Comparison of ENCODE assay signal across 1 cellular context in the genomic region with DNA sequence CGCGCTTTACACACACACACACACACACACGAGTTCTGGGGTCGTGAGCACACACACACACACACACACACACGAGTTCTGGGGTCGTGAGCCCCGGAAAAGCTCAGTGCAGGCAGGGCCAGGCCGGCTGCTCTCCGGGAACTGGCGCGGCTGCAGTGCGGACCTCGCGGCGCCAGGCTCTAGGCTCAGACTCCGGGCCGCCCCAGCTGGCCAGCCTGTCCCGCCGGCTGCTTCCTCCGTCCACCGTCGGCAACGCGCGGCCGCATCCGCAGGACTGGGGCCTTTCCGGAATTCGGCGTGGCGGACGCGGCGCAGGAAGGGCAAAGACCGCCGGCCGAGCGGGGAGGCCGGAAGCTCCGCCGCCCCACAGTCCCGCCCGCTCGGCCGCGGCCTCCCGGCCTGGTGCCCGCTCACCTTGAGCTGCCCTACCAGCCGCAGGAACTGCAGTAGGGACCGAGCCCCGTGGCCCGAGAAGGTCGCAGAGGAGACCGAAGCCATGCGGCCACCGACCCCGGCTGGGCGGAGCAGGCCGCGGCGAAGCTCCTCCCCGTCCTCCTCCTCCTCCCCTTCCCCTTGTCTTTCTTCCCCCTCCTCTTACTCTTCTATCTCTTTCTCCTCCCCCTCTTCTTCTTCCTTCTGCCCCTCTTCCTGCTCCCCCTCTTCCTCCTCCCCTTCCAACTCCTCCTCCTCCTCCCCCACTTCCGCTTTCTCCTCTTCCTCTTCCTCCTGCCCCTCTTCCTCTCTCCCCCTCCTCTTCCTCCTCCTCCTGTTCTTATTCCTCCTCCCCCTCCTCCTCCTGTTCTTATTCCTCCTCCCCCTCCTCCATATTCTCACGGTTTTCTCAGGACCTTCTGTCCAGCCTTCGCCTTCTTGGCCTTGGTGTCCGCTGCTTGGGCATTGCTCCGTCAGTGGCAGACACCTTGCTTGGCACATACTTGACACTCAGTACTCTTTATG.
A peak's percentile ranks its signal among the peaks of the same experiment; 100 is the strongest.
TF ChIP-seq lines count a peak whose summit lies in the region.

A gene with protein sequence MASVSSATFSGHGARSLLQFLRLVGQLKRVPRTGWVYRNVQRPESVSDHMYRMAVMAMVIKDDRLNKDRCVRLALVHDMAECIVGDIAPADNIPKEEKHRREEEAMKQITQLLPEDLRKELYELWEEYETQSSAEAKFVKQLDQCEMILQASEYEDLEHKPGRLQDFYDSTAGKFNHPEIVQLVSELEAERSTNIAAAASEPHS (minus strand): TSS at position 533 of the 957 bp plus-strand sequence. CDS start 35 bp downstream, at position 498.

TF ChIP-seq in K562, 482 proteins besides CTCF, POLR2A, EP300 and RAD21 (continued from another document and continues in another):
- TF ChIP-seq RBM39 (optimal IDR thresholded peaks at IDR 0.05; ENCODE audit: low read depth, low read length) (no peak), ZNF766 (CRISPR knock-in tag; conservative IDR thresholded peaks at IDR 0.05) (0 out of 2 replicates have a peak, but pooled peaks have one; percentile 10), FOXP1 (CRISPR knock-in tag; IDR thresholded peaks at IDR 0.05) (peak; percentile 87; the same call in 1 of the 2 replicates), SMAD3 (CRISPR knock-in tag; conservative IDR thresholded peaks at IDR 0.05) (no peak), FOXJ2 (tag; IDR thresholded peaks at IDR 0.05) (peak; percentile 46; the same call in 1 of the 2 replicates), MAZ (CRISPR knock-in tag; conservative IDR thresholded peaks at IDR 0.05 in 1 of 2, IDR thresholded peaks at IDR 0.05 in 1 of 2) (peak; percentile 77 to 84; a peak in 3 of 4 replicates), KAT7 (CRISPR knock-in tag; IDR thresholded peaks at IDR 0.05; ENCODE audit: borderline replicate concordance) (peak; percentile 72; the same call in 1 of the 2 replicates), NFXL1 (CRISPR knock-in tag; IDR thresholded peaks at IDR 0.05) (no peak), U2AF2 (optimal IDR thresholded peaks at IDR 0.05; ENCODE audit: low read depth, low read length) (no peak), XRCC3 (IDR thresholded peaks at IDR 0.05) (no peak), MCM3 (IDR thresholded peaks at IDR 0.05) (no peak), ZNF347 (CRISPR knock-in tag; IDR thresholded peaks at IDR 0.05; ENCODE audit: low read depth) (no peak), PHF8 (IDR thresholded peaks at IDR 0.05; ENCODE audit: borderline replicate concordance, low read length) (peak; percentile 89), ZNF785 (CRISPR knock-in tag; IDR thresholded peaks at IDR 0.05) (no peak), ELF4 (CRISPR knock-in tag; IDR thresholded peaks at IDR 0.05) (peak; percentile 97), RBFOX2 (IDR thresholded peaks at IDR 0.05; ENCODE audit: low read depth, low read length) (peak; percentile 97), ZNF79 (CRISPR knock-in tag; IDR thresholded peaks at IDR 0.05; ENCODE audit: low read depth) (no peak), POLR2AphosphoS2 (IDR thresholded peaks at IDR 0.05; ENCODE audit: low read length) (0 out of 2 replicates have a peak, but pooled peaks have one; percentile 38), ZSCAN29 (IDR thresholded peaks at IDR 0.05) (no peak), THRAP3 (IDR thresholded peaks at IDR 0.05; ENCODE audit: borderline replicate concordance) (peak; percentile 94; the same call in 1 of the 2 replicates), TOE1 (IDR thresholded peaks at IDR 0.05; ENCODE audit: borderline replicate concordance) (peak; percentile 83), TOE1 (CRISPR knock-in tag; IDR thresholded peaks at IDR 0.05; ENCODE audit: borderline replicate concordance, low read depth) (0 out of 2 replicates have a peak, but pooled peaks have one; percentile 46), LARP7 (IDR thresholded peaks at IDR 0.05) (peak; percentile 99), ZFP36 (IDR thresholded peaks at IDR 0.05; ENCODE audit: low read depth, low read length, partially characterized antibody) (no peak), ZNF77 (CRISPR knock-in tag; IDR thresholded peaks at IDR 0.05) (no peak), NR2F6 (CRISPR knock-in tag; IDR thresholded peaks at IDR 0.05) (no peak), PHF21A (IDR thresholded peaks at IDR 0.05; ENCODE audit: borderline replicate concordance, low read depth) (peak; percentile 78; the same call in 1 of the 2 replicates), ZBTB17 (CRISPR knock-in tag; IDR thresholded peaks at IDR 0.05) (0 out of 2 replicates have a peak, but pooled peaks have one; percentile 59), ZZZ3 (IDR thresholded peaks at IDR 0.05) (no peak), ZNF778 (CRISPR knock-in tag; IDR thresholded peaks at IDR 0.05) (no peak), E2F3 (CRISPR knock-in tag; IDR thresholded peaks at IDR 0.05) (no peak; the same call in 1 of the 2 replicates), KDM1A (IDR thresholded peaks at IDR 0.05) (peak; percentile 45 to 53; a peak in 3 of 4 replicates)
- TF ChIP-seq, protein P1, sequence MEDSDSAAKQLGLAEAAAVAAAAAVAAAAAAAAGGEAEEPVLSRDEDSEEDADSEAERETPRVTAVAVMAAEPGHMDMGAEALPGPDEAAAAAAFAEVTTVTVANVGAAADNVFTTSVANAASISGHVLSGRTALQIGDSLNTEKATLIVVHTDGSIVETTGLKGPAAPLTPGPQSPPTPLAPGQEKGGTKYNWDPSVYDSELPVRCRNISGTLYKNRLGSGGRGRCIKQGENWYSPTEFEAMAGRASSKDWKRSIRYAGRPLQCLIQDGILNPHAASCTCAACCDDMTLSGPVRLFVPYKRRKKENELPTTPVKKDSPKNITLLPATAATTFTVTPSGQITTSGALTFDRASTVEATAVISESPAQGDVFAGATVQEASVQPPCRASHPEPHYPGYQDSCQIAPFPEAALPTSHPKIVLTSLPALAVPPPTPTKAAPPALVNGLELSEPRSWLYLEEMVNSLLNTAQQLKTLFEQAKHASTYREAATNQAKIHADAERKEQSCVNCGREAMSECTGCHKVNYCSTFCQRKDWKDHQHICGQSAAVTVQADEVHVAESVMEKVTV (CRISPR knock-in tag; IDR thresholded peaks at IDR 0.05), result no peak
- TF ChIP-seq, protein P2, sequence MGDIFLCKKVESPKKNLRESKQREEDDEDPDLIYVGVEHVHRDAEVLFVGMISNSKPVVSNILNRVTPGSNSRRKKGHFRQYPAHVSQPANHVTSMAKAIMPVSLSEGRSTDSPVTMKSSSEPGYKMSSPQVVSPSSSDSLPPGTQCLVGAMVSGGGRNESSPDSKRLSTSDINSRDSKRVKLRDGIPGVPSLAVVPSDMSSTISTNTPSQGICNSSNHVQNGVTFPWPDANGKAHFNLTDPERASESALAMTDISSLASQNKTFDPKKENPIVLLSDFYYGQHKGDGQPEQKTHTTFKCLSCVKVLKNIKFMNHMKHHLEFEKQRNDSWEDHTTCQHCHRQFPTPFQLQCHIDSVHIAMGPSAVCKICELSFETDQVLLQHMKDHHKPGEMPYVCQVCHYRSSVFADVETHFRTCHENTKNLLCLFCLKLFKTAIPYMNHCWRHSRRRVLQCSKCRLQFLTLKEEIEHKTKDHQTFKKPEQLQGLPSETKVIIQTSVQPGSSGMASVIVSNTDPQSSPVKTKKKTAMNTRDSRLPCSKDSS (IDR thresholded peaks at IDR 0.05; ENCODE audit: low read depth, partially characterized antibody), result no peak
- TF ChIP-seq, protein P3, sequence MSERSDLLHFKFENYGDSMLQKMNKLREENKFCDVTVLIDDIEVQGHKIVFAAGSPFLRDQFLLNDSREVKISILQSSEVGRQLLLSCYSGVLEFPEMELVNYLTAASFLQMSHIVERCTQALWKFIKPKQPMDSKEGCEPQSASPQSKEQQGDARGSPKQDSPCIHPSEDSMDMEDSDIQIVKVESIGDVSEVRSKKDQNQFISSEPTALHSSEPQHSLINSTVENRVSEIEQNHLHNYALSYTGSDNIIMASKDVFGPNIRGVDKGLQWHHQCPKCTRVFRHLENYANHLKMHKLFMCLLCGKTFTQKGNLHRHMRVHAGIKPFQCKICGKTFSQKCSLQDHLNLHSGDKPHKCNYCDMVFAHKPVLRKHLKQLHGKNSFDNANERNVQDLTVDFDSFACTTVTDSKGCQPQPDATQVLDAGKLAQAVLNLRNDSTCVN (CRISPR knock-in tag; IDR thresholded peaks at IDR 0.05), result peak; percentile 91
- TF ChIP-seq, protein P4, sequence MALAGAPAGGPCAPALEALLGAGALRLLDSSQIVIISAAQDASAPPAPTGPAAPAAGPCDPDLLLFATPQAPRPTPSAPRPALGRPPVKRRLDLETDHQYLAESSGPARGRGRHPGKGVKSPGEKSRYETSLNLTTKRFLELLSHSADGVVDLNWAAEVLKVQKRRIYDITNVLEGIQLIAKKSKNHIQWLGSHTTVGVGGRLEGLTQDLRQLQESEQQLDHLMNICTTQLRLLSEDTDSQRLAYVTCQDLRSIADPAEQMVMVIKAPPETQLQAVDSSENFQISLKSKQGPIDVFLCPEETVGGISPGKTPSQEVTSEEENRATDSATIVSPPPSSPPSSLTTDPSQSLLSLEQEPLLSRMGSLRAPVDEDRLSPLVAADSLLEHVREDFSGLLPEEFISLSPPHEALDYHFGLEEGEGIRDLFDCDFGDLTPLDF (CRISPR knock-in tag; IDR thresholded peaks at IDR 0.05), result peak; percentile 71
- TF ChIP-seq, protein P5, sequence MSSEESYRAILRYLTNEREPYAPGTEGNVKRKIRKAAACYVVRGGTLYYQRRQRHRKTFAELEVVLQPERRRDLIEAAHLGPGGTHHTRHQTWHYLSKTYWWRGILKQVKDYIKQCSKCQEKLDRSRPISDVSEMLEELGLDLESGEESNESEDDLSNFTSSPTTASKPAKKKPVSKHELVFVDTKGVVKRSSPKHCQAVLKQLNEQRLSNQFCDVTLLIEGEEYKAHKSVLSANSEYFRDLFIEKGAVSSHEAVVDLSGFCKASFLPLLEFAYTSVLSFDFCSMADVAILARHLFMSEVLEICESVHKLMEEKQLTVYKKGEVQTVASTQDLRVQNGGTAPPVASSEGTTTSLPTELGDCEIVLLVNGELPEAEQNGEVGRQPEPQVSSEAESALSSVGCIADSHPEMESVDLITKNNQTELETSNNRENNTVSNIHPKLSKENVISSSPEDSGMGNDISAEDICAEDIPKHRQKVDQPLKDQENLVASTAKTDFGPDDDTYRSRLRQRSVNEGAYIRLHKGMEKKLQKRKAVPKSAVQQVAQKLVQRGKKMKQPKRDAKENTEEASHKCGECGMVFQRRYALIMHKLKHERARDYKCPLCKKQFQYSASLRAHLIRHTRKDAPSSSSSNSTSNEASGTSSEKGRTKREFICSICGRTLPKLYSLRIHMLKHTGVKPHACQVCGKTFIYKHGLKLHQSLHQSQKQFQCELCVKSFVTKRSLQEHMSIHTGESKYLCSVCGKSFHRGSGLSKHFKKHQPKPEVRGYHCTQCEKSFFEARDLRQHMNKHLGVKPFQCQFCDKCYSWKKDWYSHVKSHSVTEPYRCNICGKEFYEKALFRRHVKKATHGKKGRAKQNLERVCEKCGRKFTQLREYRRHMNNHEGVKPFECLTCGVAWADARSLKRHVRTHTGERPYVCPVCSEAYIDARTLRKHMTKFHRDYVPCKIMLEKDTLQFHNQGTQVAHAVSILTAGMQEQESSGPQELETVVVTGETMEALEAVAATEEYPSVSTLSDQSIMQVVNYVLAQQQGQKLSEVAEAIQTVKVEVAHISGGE (CRISPR knock-in tag; IDR thresholded peaks at IDR 0.05), result peak in 2 of 3 experiments; percentile 72 to 83; a peak in 5 of 6 replicates
- TF ChIP-seq, protein P6, sequence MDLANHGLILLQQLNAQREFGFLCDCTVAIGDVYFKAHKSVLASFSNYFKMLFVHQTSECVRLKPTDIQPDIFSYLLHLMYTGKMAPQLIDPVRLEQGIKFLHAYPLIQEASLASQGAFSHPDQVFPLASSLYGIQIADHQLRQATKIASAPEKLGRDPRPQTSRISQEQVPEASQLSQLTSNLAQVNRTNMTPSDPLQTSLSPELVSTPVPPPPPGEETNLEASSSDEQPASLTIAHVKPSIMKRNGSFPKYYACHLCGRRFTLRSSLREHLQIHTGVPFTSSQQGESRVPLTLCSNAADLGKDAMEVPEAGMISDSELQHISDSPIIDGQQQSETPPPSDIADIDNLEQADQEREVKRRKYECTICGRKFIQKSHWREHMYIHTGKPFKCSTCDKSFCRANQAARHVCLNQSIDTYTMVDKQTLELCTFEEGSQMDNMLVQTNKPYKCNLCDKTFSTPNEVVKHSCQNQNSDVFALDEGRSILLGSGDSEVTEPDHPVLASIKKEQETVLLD (IDR thresholded peaks at IDR 0.05), result peak; percentile 95
- TF ChIP-seq, protein P7, sequence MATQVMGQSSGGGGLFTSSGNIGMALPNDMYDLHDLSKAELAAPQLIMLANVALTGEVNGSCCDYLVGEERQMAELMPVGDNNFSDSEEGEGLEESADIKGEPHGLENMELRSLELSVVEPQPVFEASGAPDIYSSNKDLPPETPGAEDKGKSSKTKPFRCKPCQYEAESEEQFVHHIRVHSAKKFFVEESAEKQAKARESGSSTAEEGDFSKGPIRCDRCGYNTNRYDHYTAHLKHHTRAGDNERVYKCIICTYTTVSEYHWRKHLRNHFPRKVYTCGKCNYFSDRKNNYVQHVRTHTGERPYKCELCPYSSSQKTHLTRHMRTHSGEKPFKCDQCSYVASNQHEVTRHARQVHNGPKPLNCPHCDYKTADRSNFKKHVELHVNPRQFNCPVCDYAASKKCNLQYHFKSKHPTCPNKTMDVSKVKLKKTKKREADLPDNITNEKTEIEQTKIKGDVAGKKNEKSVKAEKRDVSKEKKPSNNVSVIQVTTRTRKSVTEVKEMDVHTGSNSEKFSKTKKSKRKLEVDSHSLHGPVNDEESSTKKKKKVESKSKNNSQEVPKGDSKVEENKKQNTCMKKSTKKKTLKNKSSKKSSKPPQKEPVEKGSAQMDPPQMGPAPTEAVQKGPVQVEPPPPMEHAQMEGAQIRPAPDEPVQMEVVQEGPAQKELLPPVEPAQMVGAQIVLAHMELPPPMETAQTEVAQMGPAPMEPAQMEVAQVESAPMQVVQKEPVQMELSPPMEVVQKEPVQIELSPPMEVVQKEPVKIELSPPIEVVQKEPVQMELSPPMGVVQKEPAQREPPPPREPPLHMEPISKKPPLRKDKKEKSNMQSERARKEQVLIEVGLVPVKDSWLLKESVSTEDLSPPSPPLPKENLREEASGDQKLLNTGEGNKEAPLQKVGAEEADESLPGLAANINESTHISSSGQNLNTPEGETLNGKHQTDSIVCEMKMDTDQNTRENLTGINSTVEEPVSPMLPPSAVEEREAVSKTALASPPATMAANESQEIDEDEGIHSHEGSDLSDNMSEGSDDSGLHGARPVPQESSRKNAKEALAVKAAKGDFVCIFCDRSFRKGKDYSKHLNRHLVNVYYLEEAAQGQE (CRISPR knock-in tag; IDR thresholded peaks at IDR 0.05; ENCODE audit: low read depth), result no peak
- TF ChIP-seq, protein P8, sequence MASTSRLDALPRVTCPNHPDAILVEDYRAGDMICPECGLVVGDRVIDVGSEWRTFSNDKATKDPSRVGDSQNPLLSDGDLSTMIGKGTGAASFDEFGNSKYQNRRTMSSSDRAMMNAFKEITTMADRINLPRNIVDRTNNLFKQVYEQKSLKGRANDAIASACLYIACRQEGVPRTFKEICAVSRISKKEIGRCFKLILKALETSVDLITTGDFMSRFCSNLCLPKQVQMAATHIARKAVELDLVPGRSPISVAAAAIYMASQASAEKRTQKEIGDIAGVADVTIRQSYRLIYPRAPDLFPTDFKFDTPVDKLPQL (IDR thresholded peaks at IDR 0.05; ENCODE audit: extremely low read depth, insufficient read length), result no peak
- TF ChIP-seq, protein P9, sequence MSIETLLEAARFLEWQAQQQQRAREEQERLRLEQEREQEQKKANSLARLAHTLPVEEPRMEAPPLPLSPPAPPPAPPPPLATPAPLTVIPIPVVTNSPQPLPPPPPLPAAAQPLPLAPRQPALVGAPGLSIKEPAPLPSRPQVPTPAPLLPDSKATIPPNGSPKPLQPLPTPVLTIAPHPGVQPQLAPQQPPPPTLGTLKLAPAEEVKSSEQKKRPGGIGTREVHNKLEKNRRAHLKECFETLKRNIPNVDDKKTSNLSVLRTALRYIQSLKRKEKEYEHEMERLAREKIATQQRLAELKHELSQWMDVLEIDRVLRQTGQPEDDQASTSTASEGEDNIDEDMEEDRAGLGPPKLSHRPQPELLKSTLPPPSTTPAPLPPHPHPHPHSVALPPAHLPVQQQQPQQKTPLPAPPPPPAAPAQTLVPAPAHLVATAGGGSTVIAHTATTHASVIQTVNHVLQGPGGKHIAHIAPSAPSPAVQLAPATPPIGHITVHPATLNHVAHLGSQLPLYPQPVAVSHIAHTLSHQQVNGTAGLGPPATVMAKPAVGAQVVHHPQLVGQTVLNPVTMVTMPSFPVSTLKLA (conservative IDR thresholded peaks at IDR 0.05), result peak; percentile 51 to 73; a peak in 3 of 4 replicates
